31 cellular contexts compared by ENCODE assay signal in the genomic region with DNA sequence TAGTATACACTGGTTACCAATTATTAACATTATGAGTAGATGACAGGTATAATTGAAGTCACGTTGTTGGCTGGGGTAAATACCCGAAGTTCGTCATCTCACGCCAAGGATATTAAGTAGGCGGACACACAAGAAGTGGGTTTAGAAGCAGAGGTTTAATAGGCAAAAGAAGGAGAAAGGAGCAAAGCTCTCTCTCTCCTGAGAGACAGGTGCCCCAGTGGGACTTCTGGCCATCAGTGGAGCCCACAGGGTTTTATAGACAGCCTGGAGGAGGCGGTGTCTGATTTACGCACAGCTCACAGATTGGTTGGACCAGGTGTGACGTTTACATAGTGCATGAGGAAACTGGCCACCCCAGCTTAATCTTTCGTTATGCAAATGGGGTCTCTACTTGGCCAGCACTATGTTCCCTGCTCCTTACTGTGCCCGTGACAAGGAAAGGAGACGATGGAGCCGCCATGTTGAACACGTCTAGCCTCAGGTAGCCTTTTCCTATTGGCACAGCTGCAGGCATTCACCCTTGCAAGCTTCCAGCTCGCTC.
"Had no signal": no experiment of that assay in that cellular context is flagged by ENCODE, and none has a peak within 500 bp of the region (broad histone marks: within the 10 kb centered on the region; RNA-seq: fewer than 3 reads in every experiment).

No MANE protein-coding gene starts in this region.

- DNase-seq: hypothalamus; immature natural killer cell; kidney; left colon; left lung; lower lobe of right lung; mammary epithelial cell; mesenchymal stem cell; naive B cell; natural killer cell; nephron progenitor cell; occipital lobe; ovary; right lobe of liver; stimulated activated CD4-positive, alpha-beta T cell treated with anti-CD3 and anti-CD28 coated beads, Interleukin-1b, Interleukin-23, amount 100 ng/mL, for 48 hours; stimulated activated CD4-positive, alpha-beta T cell treated with anti-CD3 and anti-CD28 coated beads, Interleukin-2, amount 100 ng/mL, for 48 hours; stimulated activated CD4-positive, alpha-beta T cell treated with anti-CD3 and anti-CD28 coated beads, Interleukin-4, amount 100 ng/mL, for 4 hours; stimulated activated CD8-positive, alpha-beta memory T cell treated with anti-CD3 and anti-CD28 coated beads, Interleukin-4, amount 100 ng/mL, for 48 hours; stimulated activated naive CD4-positive, alpha-beta T cell treated with Interleukin-2 at 50 U/mL for 16 hours; stimulated activated naive CD8-positive, alpha-beta T cell treated with anti-CD3 and anti-CD28 coated beads, Interleukin-15, amount 100 ng/mL, for 72 hours; substantia nigra; thyroid gland; transverse colon; upper lobe of left lung had no signal

- H3K9me3 ChIP-seq: lower lobe of right lung, neutrophil, ovary, right atrium auricular region, right lobe of liver, thyroid gland, transverse colon, upper lobe of left lung, vagina had no signal

- H3K9ac ChIP-seq: neural progenitor cell had no signal

- H3K4me1 ChIP-seq: left lung, lower lobe of right lung, neural progenitor cell, right atrium auricular region, thyroid gland, transverse colon, upper lobe of left lung, vagina had no signal

- ATAC-seq: left colon; left lung; lower lobe of right lung; natural killer cell; right lobe of liver; stimulated activated memory B cell treated with anti-CD40 and anti-IgM and Interleukin-4, amounts not matched to agents 10 μg/mL and 1 μg/mL and 100 μg/mL, for 72 hours; stimulated activated naive CD8-positive, alpha-beta T cell treated with anti-CD3 and anti-CD28 coated beads, Interleukin-15, amount 100 ng/mL, for 72 hours had no signal

- FAIRE-seq: islet of Langerhans had no signal

- H3K27ac ChIP-seq: left lung, lower lobe of right lung, neural progenitor cell, neutrophil, ovary, right atrium auricular region, right lobe of liver, thyroid gland, transverse colon, upper lobe of left lung, vagina had no signal

- H2AFZ ChIP-seq: neural progenitor cell had no signal

- H3K4me2 ChIP-seq: neural progenitor cell, smooth muscle cell had no signal

- H3K4me3 ChIP-seq: left lung, lower lobe of right lung, neural progenitor cell, ovary, right atrium auricular region, right lobe of liver, smooth muscle cell, thyroid gland, transverse colon, upper lobe of left lung, vagina had no signal

- H3K27me3 ChIP-seq: left lung, neural progenitor cell, neutrophil, right atrium auricular region, right lobe of liver, thyroid gland, transverse colon, upper lobe of left lung, vagina had no signal

- H3K36me3 ChIP-seq: left lung, lower lobe of right lung, neural progenitor cell, neutrophil, ovary, right atrium auricular region, right lobe of liver, thyroid gland, transverse colon, upper lobe of left lung, vagina had no signal
